In the genomic region with DNA sequence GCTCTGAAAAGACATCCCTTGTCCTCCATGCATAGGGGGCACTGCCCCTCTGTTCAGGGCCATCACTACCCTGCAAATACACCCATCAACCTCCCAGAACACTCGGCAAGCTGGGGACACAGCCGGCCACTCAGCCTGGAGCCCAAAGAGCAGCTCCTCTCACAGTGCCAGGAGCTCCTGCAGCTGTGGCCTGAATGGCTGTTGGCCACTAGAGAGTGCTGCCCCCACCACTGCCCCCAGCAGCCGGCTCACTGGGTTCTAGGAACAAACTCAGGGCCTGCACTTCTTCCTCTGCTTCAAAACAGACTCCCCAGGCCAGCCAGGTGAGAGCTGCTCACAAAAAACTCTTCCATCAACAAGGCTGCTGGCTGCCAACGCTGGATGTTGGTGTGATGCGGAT, we compare ENCODE assay signal across 29 cellular contexts.
"Had no signal": no experiment of that assay in that cellular context is flagged by ENCODE, and none has a peak within 500 bp of the region (broad histone marks: within the 10 kb centered on the region; RNA-seq: fewer than 3 reads in every experiment).

No MANE protein-coding gene starts in this region.

- H3K27ac Mint-ChIP-seq: activated CD4-positive, alpha-beta T cell treated with anti-CD3 and anti-CD28 coated beads for 36 hours; activated CD8-positive, alpha-beta memory T cell treated with anti-CD3 and anti-CD28 coated beads, Interleukin-2, amount 10 ng/mL, durations not matched to agents 7 days and 5 days; activated CD8-positive, alpha-beta T cell treated with anti-CD3 and anti-CD28 coated beads, Interleukin-2, amount 10 ng/mL, durations not matched to agents 7 days and 5 days; activated naive CD4-positive, alpha-beta T cell treated with anti-CD3 and anti-CD28 coated beads for 36 hours; activated naive CD8-positive, alpha-beta T cell treated with anti-CD3 and anti-CD28 coated beads for 36 hours; immature natural killer cell; naive thymus-derived CD4-positive, alpha-beta T cell; stimulated activated naive CD8-positive, alpha-beta T cell treated with anti-CD3 and anti-CD28 coated beads, Interleukin-15, Interleukin-2, amounts not matched to agents 100 ng/mL and 50 ng/mL, for 24 hours; type B pancreatic cell had no signal

- H3K4me1 Mint-ChIP-seq: activated CD4-positive, alpha-beta T cell treated with anti-CD3 and anti-CD28 coated beads for 36 hours; activated CD8-positive, alpha-beta memory T cell treated with anti-CD3 and anti-CD28 coated beads, Interleukin-2, amount 10 ng/mL, durations not matched to agents 7 days and 5 days; activated naive CD8-positive, alpha-beta T cell treated with anti-CD3 and anti-CD28 coated beads for 36 hours; immature natural killer cell; naive thymus-derived CD4-positive, alpha-beta T cell had no signal

- FAIRE-seq: colon, kidney had no signal

- H3K4me3 ChIP-seq: adrenal gland, body of pancreas, gastroesophageal sphincter, hepatocyte, right lobe of liver, thoracic aorta, uterus had no signal

- H2AFZ ChIP-seq: hepatocyte had no signal

- H3K27me3 Mint-ChIP-seq: activated CD4-positive, alpha-beta T cell treated with anti-CD3 and anti-CD28 coated beads for 36 hours; activated CD8-positive, alpha-beta memory T cell treated with anti-CD3 and anti-CD28 coated beads, Interleukin-2, amount 10 ng/mL, durations not matched to agents 7 days and 5 days; activated naive CD8-positive, alpha-beta T cell treated with anti-CD3 and anti-CD28 coated beads for 36 hours; stimulated activated naive CD8-positive, alpha-beta T cell treated with anti-CD3 and anti-CD28 coated beads, Interleukin-15, Interleukin-2, amounts not matched to agents 100 ng/mL and 50 ng/mL, for 24 hours; type B pancreatic cell had no signal

- H3K4me3 Mint-ChIP-seq: activated CD4-positive, alpha-beta T cell treated with anti-CD3 and anti-CD28 coated beads for 36 hours; activated CD8-positive, alpha-beta memory T cell treated with anti-CD3 and anti-CD28 coated beads, Interleukin-2, amount 10 ng/mL, durations not matched to agents 7 days and 5 days; activated CD8-positive, alpha-beta T cell treated with anti-CD3 and anti-CD28 coated beads, Interleukin-2, amount 10 ng/mL, durations not matched to agents 7 days and 5 days; activated naive CD4-positive, alpha-beta T cell treated with anti-CD3 and anti-CD28 coated beads for 36 hours; activated naive CD8-positive, alpha-beta T cell treated with anti-CD3 and anti-CD28 coated beads for 36 hours; immature natural killer cell; naive thymus-derived CD4-positive, alpha-beta T cell; stimulated activated naive CD8-positive, alpha-beta T cell treated with anti-CD3 and anti-CD28 coated beads, Interleukin-15, Interleukin-2, amounts not matched to agents 100 ng/mL and 50 ng/mL, for 24 hours; type B pancreatic cell had no signal

- ATAC-seq: activated CD4-positive, alpha-beta T cell treated with anti-CD3 and anti-CD28 coated beads for 36 hours; activated CD8-positive, alpha-beta memory T cell treated with anti-CD3 and anti-CD28 coated beads, Interleukin-2, amount 10 ng/mL, durations not matched to agents 7 days and 5 days; activated CD8-positive, alpha-beta T cell treated with anti-CD3 and anti-CD28 coated beads, Interleukin-2, amount 10 ng/mL, durations not matched to agents 7 days and 5 days; body of pancreas; gastroesophageal sphincter; left colon; naive thymus-derived CD4-positive, alpha-beta T cell; right lobe of liver had no signal

- H3K4me1 ChIP-seq: adrenal gland, body of pancreas, gastroesophageal sphincter, right lobe of liver, uterus had no signal

- H3K4me2 ChIP-seq: hepatocyte had no signal

- H3K9me3 Mint-ChIP-seq: activated naive CD4-positive, alpha-beta T cell treated with anti-CD3 and anti-CD28 coated beads for 36 hours; activated naive CD8-positive, alpha-beta T cell treated with anti-CD3 and anti-CD28 coated beads for 36 hours; type B pancreatic cell had no signal

- H3K79me2 ChIP-seq: hepatocyte had no signal

- DNase-seq: activated CD4-positive, alpha-beta T cell treated with anti-CD3 and anti-CD28 coated beads for 36 hours; activated CD4-positive, CD25-positive, alpha-beta regulatory T cell; activated CD8-positive, alpha-beta memory T cell treated with anti-CD3 and anti-CD28 coated beads, Interleukin-2, amount 10 ng/mL, durations not matched to agents 7 days and 5 days; activated CD8-positive, alpha-beta T cell treated with anti-CD3 and anti-CD28 coated beads, Interleukin-2, amount 10 ng/mL, durations not matched to agents 7 days and 5 days; activated effector memory CD4-positive, alpha-beta T cell treated with Interleukin-2 at 50 U/mL for 16 hours; activated naive CD4-positive, alpha-beta T cell treated with anti-CD3 and anti-CD28 coated beads for 36 hours; activated naive CD8-positive, alpha-beta T cell treated with anti-CD3 and anti-CD28 coated beads for 36 hours; adrenal gland; aorta; body of pancreas; dermis blood vessel endothelial cell; effector memory CD4-positive, alpha-beta T cell; erythroblast; immature natural killer cell; kidney; left colon; mammary epithelial cell; midbrain; naive thymus-derived CD4-positive, alpha-beta T cell; right lobe of liver; stimulated activated CD4-positive, alpha-beta T cell treated with anti-CD3 and anti-CD28 coated beads, Interleukin-4, amount 100 ng/mL, for 1 hour; T-helper 2 cell; uterus had no signal

- H3K36me3 Mint-ChIP-seq: activated CD8-positive, alpha-beta memory T cell treated with anti-CD3 and anti-CD28 coated beads, Interleukin-2, amount 10 ng/mL, durations not matched to agents 7 days and 5 days; activated naive CD8-positive, alpha-beta T cell treated with anti-CD3 and anti-CD28 coated beads for 36 hours; immature natural killer cell; naive thymus-derived CD4-positive, alpha-beta T cell; type B pancreatic cell had no signal

- H3K27ac ChIP-seq: adrenal gland, body of pancreas, gastroesophageal sphincter, hepatocyte, right lobe of liver, thoracic aorta, uterus had no signal

- H3K27me3 ChIP-seq: adrenal gland, body of pancreas, gastroesophageal sphincter, hepatocyte, right lobe of liver, uterus had no signal

- H3K9me3 ChIP-seq: adrenal gland, body of pancreas, gastroesophageal sphincter, right lobe of liver, thoracic aorta, uterus had no signal

- H3K36me3 ChIP-seq: adrenal gland, gastroesophageal sphincter, right lobe of liver, thoracic aorta, uterus had no signal
